ENCODE assay signal across 24 cellular contexts in the genomic region with DNA sequence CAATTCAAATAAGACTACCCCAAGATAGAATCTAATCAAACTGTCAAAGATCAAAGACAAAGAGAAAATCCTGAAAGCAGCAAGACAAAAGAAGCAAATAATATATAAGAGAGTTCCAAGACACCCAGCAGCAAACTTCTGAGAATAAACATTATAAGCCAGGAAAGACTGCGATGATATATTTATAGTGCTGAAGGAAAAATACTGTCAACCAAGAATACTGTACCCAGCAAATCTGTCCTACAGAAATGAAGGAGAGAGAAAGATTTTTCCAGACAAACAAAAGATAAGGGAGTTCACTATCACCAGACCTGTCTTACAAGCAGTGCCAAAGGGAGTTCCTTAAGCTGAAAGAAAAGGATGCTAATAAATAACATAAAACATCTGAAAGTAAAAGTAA.
A peak's percentile ranks its signal among the peaks of the same experiment; 100 is the strongest.
DNase-seq lines count a peak whose midpoint lies in the region; ATAC-seq, FAIRE-seq and TF ChIP-seq lines count a peak whose summit lies in the region.
"Had no signal": no experiment of that assay in that cellular context is flagged by ENCODE, and none has a peak within 500 bp of the region (broad histone marks: within the 10 kb centered on the region; RNA-seq: fewer than 3 reads in every experiment).

No MANE protein-coding gene starts in this region.

- SMC1A ChIA-PET in GM12878 (lab: Charles Lee; ENCODE audit: uncharacterized antibody, unreplicated experiment), result interaction anchor here (0.7 to 12.9 kb wide), 7 partner anchors 8 to 69 kb away, joined by 3 to 103 read pairs (median 4); no protein-coding TSS in a partner anchor

- no peak overlapping the region for H3K4me3 Mint-ChIP-seq in activated naive CD4-positive, alpha-beta T cell treated with anti-CD3 and anti-CD28 coated beads, Interleukin-2, amount 50 U/mL, for 24 hours
- H3K4me3 Mint-ChIP-seq: B cell; CD14-positive monocyte; CD4-positive, alpha-beta T cell; CD8-positive, alpha-beta memory T cell; GM23338 had no signal

- H3K36me3 Mint-ChIP-seq in activated naive CD4-positive, alpha-beta T cell treated with anti-CD3 and anti-CD28 coated beads, Interleukin-2, amount 50 U/mL, for 24 hours, result peaks cover 43% of the 10 kb centered on the region
- peaks cover 42 to 44% of the 10 kb centered on the region in 2 donors for H3K36me3 Mint-ChIP-seq in activated naive CD4-positive, alpha-beta T cell treated with anti-CD3 and anti-CD28 coated beads, Interleukin-2, amount 50 U/mL, for 72 hours

- TF ChIP-seq EP300 in GM12878 (IDR thresholded peaks at IDR 0.05; ENCODE audit: borderline replicate concordance in 1 of 2, control insufficient read depth in 1 of 2, low read depth in 2 of 2, low read length in 2 of 2), result no peak

- no peak for DNase-seq in activated naive CD4-positive, alpha-beta T cell treated with anti-CD3 and anti-CD28 coated beads, Interleukin-2, amount 50 U/mL, for 72 hours (ENCODE audit: low spot score in 2 of 2)
- DNase-seq in GM12878 (ENCODE audit: low read depth, low spot score) (no peak), left kidney (ENCODE audit: low read depth, low spot score) (peak; percentile 34), midbrain (lab: John Stamatoyannopoulos, UW) (no peak), NCI-H2081 treated with DMSO at 0.1 percent for 48 hours (lab: John Stamatoyannopoulos, UW) (no peak), NCI-H146 (lab: John Stamatoyannopoulos, UW) (no peak)
- DNase-seq: CD4-positive, alpha-beta T cell; CD8-positive, alpha-beta memory T cell; DMS 273 treated with DMSO at 0.1 percent for 48 hours; DMS79; EL; GDM1 had no signal

- no peaks in the 10 kb centered on the region for H3K27me3 Mint-ChIP-seq in activated naive CD4-positive, alpha-beta T cell treated with anti-CD3 and anti-CD28 coated beads, Interleukin-2, amount 50 U/mL, for 24 hours
- H3K27me3 Mint-ChIP-seq: B cell; CD4-positive, alpha-beta T cell; CD8-positive, alpha-beta memory T cell had no signal

- H3K9ac ChIP-seq in GM12878 (ENCODE audit: control insufficient read depth, insufficient read depth, low read length), result no peak overlapping the region
- H3K9ac ChIP-seq: BLaER1 treated with 17β-estradiol and CSF1 and Interleukin-3, amounts not matched to agents 10 nM and 100 nM had no signal

- no peaks in the 10 kb centered on the region for H3K27me3 ChIP-seq in GM12878 (replicated peaks in 1 of 2; ENCODE audit: control insufficient read depth in 2 of 2, insufficient read depth in 2 of 2, low read length in 1 of 2)
- H3K27me3 ChIP-seq: BLaER1 treated with 17β-estradiol and CSF1 and Interleukin-3, amounts not matched to agents 10 nM and 100 nM had no signal

- H3K9me3 ChIP-seq in HEK293 (ENCODE audit: control insufficient read depth, insufficient read depth, low read depth, low read length), result no peaks in the 10 kb centered on the region
- H3K9me3 ChIP-seq in GM12878 (replicated peaks; ENCODE audit: control insufficient read depth, insufficient read depth, low read length), result peaks cover 13% of the 10 kb centered on the region
- H3K9me3 ChIP-seq: HAP-1 had no signal

- H3K4me1 ChIP-seq in HEK293 (ENCODE audit: control insufficient read depth, insufficient read depth, low read length), result no peaks in the 10 kb centered on the region
- peaks cover 11% of the 10 kb centered on the region; the same call in 1 of the 2 replicates for H3K4me1 ChIP-seq in GM12878 (ENCODE audit: control insufficient read depth, insufficient read depth, low read length)
- H3K4me1 ChIP-seq: HAP-1 had no signal

- H3K27ac ChIP-seq in HEK293 (ENCODE audit: extremely low read depth, low read depth, low read length) (no peak overlapping the region), GM12878 (ENCODE audit: control insufficient read depth, insufficient read depth) (no peak overlapping the region)
- H3K27ac ChIP-seq: 22Rv1 had no signal

- POLR2A ChIA-PET in HEK293 (lab: Yijun Ruan, JAX), result no interaction called here
- POLR2A ChIA-PET in GM12878 (lab: Charles Lee), result no interaction called here

- no peak for TF ChIP-seq POLR2A in GM12878 (IDR thresholded peaks at IDR 0.05; ENCODE audit: low read depth, low read length)

- in situ Hi-C loops in GM12878 (cut with MboI), result no loop called here

- no peak for TF ChIP-seq RAD21 in GM12878 (IDR thresholded peaks at IDR 0.05; ENCODE audit: insufficient read depth, low read depth, low read length)

- H2AFZ ChIP-seq in GM12878 (ENCODE audit: control insufficient read depth, low read depth, low read length), result no peak overlapping the region
- H2AFZ ChIP-seq: GM23338 had no signal

- H3K36me3 ChIP-seq in HEK293 (ENCODE audit: control insufficient read depth in 2 of 2, insufficient read depth in 1 of 2, low read length in 2 of 2) (no peaks in the 10 kb centered on the region), GM12878 (ENCODE audit: control insufficient read depth in 2 of 2, insufficient read depth in 2 of 2, low read length in 1 of 2) (no peaks in the 10 kb centered on the region)
- H3K36me3 ChIP-seq: HAP-1 had no signal

- FAIRE-seq in GM12878 (lab: Jason Lieb, UNC), result no peak
- FAIRE-seq: A204.1, D721Med, GM12891, GM18507 had no signal

- BruUV-seq in GM12878 (replicated peaks; lab: Mats Ljungman, UMichigan), result no TSS peak

- RAD21 ChIA-PET in GM12878 (lab: Charles Lee; ENCODE audit: unreplicated experiment), result no interaction called here

- no peaks in the 10 kb centered on the region for H3K4me1 Mint-ChIP-seq in activated naive CD4-positive, alpha-beta T cell treated with anti-CD3 and anti-CD28 coated beads, Interleukin-2, amount 50 U/mL, for 24 hours
- H3K4me1 Mint-ChIP-seq: CD8-positive, alpha-beta memory T cell had no signal

- H3K4me3 ChIP-seq in HEK293 (ENCODE audit: low read depth, low read length), result no peak overlapping the region
- H3K4me3 ChIP-seq in GM12878, result no peak overlapping the region
- H3K4me3 ChIP-seq: GM23338, HAP-1 had no signal

- peaks cover 34% of the 10 kb centered on the region for H3K9me3 Mint-ChIP-seq in activated naive CD4-positive, alpha-beta T cell treated with anti-CD3 and anti-CD28 coated beads, Interleukin-2, amount 50 U/mL, for 24 hours
- H3K9me3 Mint-ChIP-seq in activated naive CD4-positive, alpha-beta T cell treated with anti-CD3 and anti-CD28 coated beads, Interleukin-2, amount 50 U/mL, for 72 hours, result peaks cover 23 to 34% of the 10 kb centered on the region in 2 donors

- H4K20me1 ChIP-seq in GM12878 (ENCODE audit: control insufficient read depth, insufficient read depth), result no peaks in the 10 kb centered on the region

- WGBS in GM12878 (ENCODE audit: insufficient coverage, insufficient replicate concordance, low lambda C conversion rate, missing lambda C conversion rate), result 100% methylated on average over 1 of the region's 1 CpG

- TF ChIP-seq CTCF in HEK293 (tag by site-specific recombination; IDR thresholded peaks at IDR 0.05), result no peak
- TF ChIP-seq CTCF in GM12878 (IDR thresholded peaks at IDR 0.05 in 2 of 3, conservative IDR thresholded peaks at IDR 0.05 in 1 of 3; ENCODE audit: control insufficient read depth in 2 of 3, extremely low read depth in 1 of 3, insufficient read depth in 1 of 3, low read depth in 3 of 3, low read length in 3 of 3), result no peak

- intact Hi-C loops in GM12878 (cut with micrococcal nuclease; ENCODE audit: unreplicated experiment), result no loop called here

- no peaks in the 10 kb centered on the region; the same call in 1 of the 2 replicates for H3K79me2 ChIP-seq in GM12878 (ENCODE audit: control insufficient read depth, insufficient read depth, low read length)

- no peak for ATAC-seq in activated naive CD4-positive, alpha-beta T cell treated with anti-CD3 and anti-CD28 coated beads, Interleukin-2, amount 50 U/mL, for 72 hours
- no peak for ATAC-seq in GM12878
- ATAC-seq: GM23338 had no signal

- no peak overlapping the region for H3K4me2 ChIP-seq in GM12878 (ENCODE audit: control insufficient read depth, insufficient read depth)
- H3K4me2 ChIP-seq: BLaER1 treated with 17β-estradiol and CSF1 and Interleukin-3, amounts not matched to agents 10 nM and 100 nM; GM23338 had no signal

- peak overlapping the region; percentile 30 for H3K27ac Mint-ChIP-seq in activated naive CD4-positive, alpha-beta T cell treated with anti-CD3 and anti-CD28 coated beads, Interleukin-2, amount 50 U/mL, for 24 hours
- no peak overlapping the region for H3K27ac Mint-ChIP-seq in activated naive CD4-positive, alpha-beta T cell treated with anti-CD3 and anti-CD28 coated beads, Interleukin-2, amount 50 U/mL, for 72 hours
- H3K27ac Mint-ChIP-seq: B cell; CD14-positive monocyte; CD4-positive, alpha-beta T cell; CD8-positive, alpha-beta memory T cell; GM23338 had no signal

- CTCF ChIA-PET in HEK293 (lab: Yijun Ruan, JAX) (no interaction called here), GM12878 (lab: Yijun Ruan, JAX) (no interaction called here)

TF ChIP-seq in HEK293, 187 proteins besides CTCF, POLR2A, EP300 and RAD21 (continues in another document):
- no peak for TF ChIP-seq ZNF433 (tag by site-specific recombination; IDR thresholded peaks at IDR 0.05; ENCODE audit: low read depth)

TF ChIP-seq in GM12878, 131 proteins besides CTCF, POLR2A, EP300 and RAD21 (continues in another document):
- TF ChIP-seq ZNF217 (IDR thresholded peaks at IDR 0.05), result 0 out of 2 replicates have a peak, but pooled peaks have one; percentile 30
- TF ChIP-seq SMARCA5 (IDR thresholded peaks at IDR 0.05), result no peak
- TF ChIP-seq RELB (IDR thresholded peaks at IDR 0.05; ENCODE audit: low read depth), result peak; percentile 37; the same call in 1 of the 2 replicates
